Comparison of ENCODE assay signal across 21 cellular contexts in the genomic region with DNA sequence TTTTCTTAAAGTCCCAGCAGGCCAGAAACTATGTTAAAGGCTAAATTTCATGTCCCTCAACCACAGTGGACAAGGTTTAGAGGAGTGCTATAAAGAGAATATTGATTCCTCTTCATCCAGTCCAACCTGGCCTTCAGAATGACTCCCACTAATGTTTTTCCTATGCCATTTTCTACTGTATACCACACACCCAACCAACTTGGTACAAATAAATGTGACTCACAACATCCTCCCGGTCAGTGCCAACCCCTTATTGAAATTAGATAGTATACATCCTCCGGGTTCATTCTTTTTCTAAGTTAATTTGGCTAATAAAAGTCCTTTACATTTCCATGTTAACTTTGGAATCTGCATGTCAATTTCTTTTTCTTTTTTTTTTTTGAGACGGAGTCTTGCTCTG.
"Had no signal": no experiment of that assay in that cellular context is flagged by ENCODE, and none has a peak within 500 bp of the region (broad histone marks: within the 10 kb centered on the region; RNA-seq: fewer than 3 reads in every experiment).

No MANE protein-coding gene starts in this region.

- H3K36me3 ChIP-seq: adrenal gland, ascending aorta, brain microvascular endothelial cell, esophagus muscularis mucosa, gastroesophageal sphincter, sigmoid colon, uterus had no signal

- ATAC-seq: activated T-helper 17 cell treated with anti-CD3 and anti-CD28 coated beads, Interleukin-2, amount 50 U/mL, for 72 hours; gastroesophageal sphincter had no signal

- H3K27me3 ChIP-seq: adrenal gland, ascending aorta, brain microvascular endothelial cell, esophagus muscularis mucosa, gastroesophageal sphincter, sigmoid colon, testis, uterus had no signal

- H3K4me2 ChIP-seq: smooth muscle cell had no signal

- DNase-seq: activated CD8-positive, alpha-beta memory T cell treated with anti-CD3 and anti-CD28 coated beads for 24 hours; activated CD8-positive, alpha-beta memory T cell treated with anti-CD3 and anti-CD28 coated beads, Interleukin-2, amount 50 U/mL, for 4 hours; activated naive CD4-positive, alpha-beta T cell; activated T-cell treated with anti-CD3 and anti-CD28 coated beads, Interleukin-2, amount 50 U/mL, for 24 hours; adrenal gland; brain microvascular endothelial cell; central memory CD4-positive, alpha-beta T cell; effector memory CD4-positive, alpha-beta T cell; kidney; nucleus accumbens; sigmoid colon; stimulated activated CD4-positive, alpha-beta T cell treated with anti-CD3 and anti-CD28 coated beads, Interleukin-2, amount 100 ng/mL, for 48 hours; stimulated activated naive CD4-positive, alpha-beta T cell; testis; trophoblast cell; uterus had no signal

- H3K9me3 ChIP-seq: adrenal gland, ascending aorta, esophagus muscularis mucosa, gastroesophageal sphincter, sigmoid colon, testis, uterus had no signal

- H3K4me3 ChIP-seq: adrenal gland, ascending aorta, esophagus muscularis mucosa, gastroesophageal sphincter, sigmoid colon, smooth muscle cell, testis had no signal

- H3K4me1 ChIP-seq: adrenal gland, ascending aorta had no signal

- H3K27ac ChIP-seq: adrenal gland, ascending aorta, brain microvascular endothelial cell, esophagus muscularis mucosa, gastroesophageal sphincter, sigmoid colon had no signal
